In genomic region chr13:46495647-46496046, GRCh38 we compare ENCODE assay signal across 15 cellular contexts.
"Had no signal": no experiment of that assay in that cellular context is flagged by ENCODE, and none has a peak within 500 bp of the region (broad histone marks: within the 10 kb centered on the region; RNA-seq: fewer than 3 reads in every experiment).

No MANE protein-coding gene starts in this region.

- H3K27ac Mint-ChIP-seq: activated CD4-positive, alpha-beta memory T cell treated with anti-CD3 and anti-CD28 coated beads for 36 hours; activated naive CD8-positive, alpha-beta T cell; stimulated activated effector memory CD8-positive, alpha-beta T cell treated with anti-CD3 and anti-CD28 coated beads, Interleukin-12 subunit alpha, Interleukin-12 subunit beta, amount 100 ng/mL, for 72 hours; T-helper 2 cell treated with Interferon-gamma antibody and Interleukin-4, amounts not matched to agents 5 μg/mL and 100 μg/mL, for 36 hours had no signal

- H3K4me3 ChIP-seq: coronary artery, heart right ventricle, transverse colon had no signal

- H3K9me3 Mint-ChIP-seq: activated CD4-positive, alpha-beta memory T cell treated with anti-CD3 and anti-CD28 coated beads for 36 hours; activated T-cell treated with anti-CD3 and anti-CD28 coated beads, Interleukin-2, amount 50 U/mL, for 4 hours; stimulated activated effector memory CD8-positive, alpha-beta T cell treated with anti-CD3 and anti-CD28 coated beads, Interleukin-12 subunit alpha, Interleukin-12 subunit beta, amount 100 ng/mL, for 72 hours; T-helper 2 cell treated with Interferon-gamma antibody and Interleukin-4, amounts not matched to agents 5 μg/mL and 100 μg/mL, for 36 hours had no signal

- H3K79me2 ChIP-seq: parathyroid adenoma had no signal

- H3K36me3 ChIP-seq: heart right ventricle, transverse colon had no signal

- H3K4me1 ChIP-seq: parathyroid adenoma, transverse colon had no signal

- H3K27ac ChIP-seq: coronary artery, heart right ventricle, parathyroid adenoma, transverse colon had no signal

- H3K27me3 ChIP-seq: heart right ventricle, transverse colon had no signal

- H3K4me1 Mint-ChIP-seq: stimulated activated effector memory CD8-positive, alpha-beta T cell treated with anti-CD3 and anti-CD28 coated beads, Interleukin-12 subunit alpha, Interleukin-12 subunit beta, amount 100 ng/mL, for 72 hours had no signal

- H3K27me3 Mint-ChIP-seq: activated naive CD8-positive, alpha-beta T cell had no signal

- DNase-seq: activated CD4-positive, alpha-beta memory T cell treated with anti-CD3 and anti-CD28 coated beads for 36 hours; activated gamma-delta T cell; activated T-cell treated with anti-CD3 and anti-CD28 coated beads, Interleukin-2, amount 50 U/mL, for 4 hours; anterior cingulate cortex; effector CD4-positive, alpha-beta T cell; heart right ventricle; small intestine; SW 1271; transverse colon had no signal

- H3K9me3 ChIP-seq: heart right ventricle, transverse colon had no signal

- H3K4me3 Mint-ChIP-seq: activated CD4-positive, alpha-beta memory T cell treated with anti-CD3 and anti-CD28 coated beads for 36 hours; activated naive CD8-positive, alpha-beta T cell; activated T-cell treated with anti-CD3 and anti-CD28 coated beads, Interleukin-2, amount 50 U/mL, for 4 hours; stimulated activated effector memory CD8-positive, alpha-beta T cell treated with anti-CD3 and anti-CD28 coated beads, Interleukin-12 subunit alpha, Interleukin-12 subunit beta, amount 100 ng/mL, for 72 hours; T-helper 2 cell treated with Interferon-gamma antibody and Interleukin-4, amounts not matched to agents 5 μg/mL and 100 μg/mL, for 36 hours had no signal

- ATAC-seq: activated CD4-positive, CD25-positive, alpha-beta regulatory T cell treated with anti-CD3 and anti-CD28 coated beads, Interleukin-2, amount 50 U/mL, for 24 hours; activated T-cell treated with anti-CD3 and anti-CD28 coated beads, Interleukin-2, amount 50 U/mL, for 4 hours; heart right ventricle; stimulated activated effector memory CD8-positive, alpha-beta T cell treated with anti-CD3 and anti-CD28 coated beads, Interleukin-12 subunit alpha, Interleukin-12 subunit beta, amount 100 ng/mL, for 72 hours had no signal

- H3K36me3 Mint-ChIP-seq: activated CD4-positive, alpha-beta memory T cell treated with anti-CD3 and anti-CD28 coated beads for 36 hours; activated naive CD8-positive, alpha-beta T cell; stimulated activated effector memory CD8-positive, alpha-beta T cell treated with anti-CD3 and anti-CD28 coated beads, Interleukin-12 subunit alpha, Interleukin-12 subunit beta, amount 100 ng/mL, for 72 hours had no signal

- H2AFZ ChIP-seq: parathyroid adenoma had no signal
